8 cellular contexts compared by ENCODE assay signal in the genomic region with DNA sequence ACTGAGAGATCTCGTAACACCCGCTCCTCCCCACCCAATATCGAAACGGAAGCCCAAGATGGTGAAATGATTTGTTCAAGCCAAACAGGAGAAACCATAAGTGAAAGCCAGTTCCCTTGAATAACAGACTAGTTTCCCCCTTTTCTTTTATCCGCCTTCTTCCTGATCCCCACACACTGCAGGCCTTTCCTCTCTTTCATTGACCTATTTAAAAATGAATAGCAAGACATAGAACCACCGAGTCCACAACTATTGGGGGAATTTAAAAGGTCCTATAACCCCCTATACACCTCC. TPM values are rescaled to one million over a fixed set of nuclear protein-coding genes. Genes with fewer than 3 reads are reported as not detected.
DNase-seq lines count a peak whose midpoint lies in the region; ATAC-seq, FAIRE-seq and TF ChIP-seq lines count a peak whose summit lies in the region.

No MANE protein-coding gene starts in this region.

- H3K4me3 Mint-ChIP-seq in activated CD4-positive, alpha-beta T cell treated with anti-CD3 and anti-CD28 coated beads for 36 hours: peak overlapping the region; percentile 95
- peak overlapping the region; percentile 95 for H3K4me3 Mint-ChIP-seq in activated naive CD8-positive, alpha-beta T cell

- H3K27me3 Mint-ChIP-seq in activated CD4-positive, alpha-beta T cell treated with anti-CD3 and anti-CD28 coated beads for 36 hours: no peaks in the 10 kb centered on the region
- H3K27me3 Mint-ChIP-seq in activated naive CD8-positive, alpha-beta T cell: no peaks in the 10 kb centered on the region

- POLR2A ChIA-PET in activated CD4-positive, alpha-beta T cell treated with anti-CD3 and anti-CD28 coated beads for 36 hours (lab: Charles Lee): interaction anchor here (1.4 to 1.5 kb wide), 2 partner anchors 214 to 418 kb away, joined by 3 read pairs; partner anchors contain the start of gene TMEM39A

- H3K9ac ChIP-seq in keratinocyte (ENCODE audit: control insufficient read depth, extremely low read depth, insufficient read depth, low read length): peak overlapping the region; percentile 74

- peaks cover 28% of the 10 kb centered on the region for H3K36me3 Mint-ChIP-seq in activated CD4-positive, alpha-beta T cell treated with anti-CD3 and anti-CD28 coated beads for 36 hours (ENCODE audit: low read depth)
- H3K36me3 Mint-ChIP-seq in activated naive CD8-positive, alpha-beta T cell: peaks cover 5% of the 10 kb centered on the region

- TF ChIP-seq CTCF in keratinocyte (optimal IDR thresholded peaks at IDR 0.05 in 1 of 3, IDR thresholded peaks at IDR 0.05 in 1 of 3, conservative IDR thresholded peaks at IDR 0.05 in 1 of 3; ENCODE audit: extremely low read depth in 1 of 3, insufficient read depth in 2 of 3, low read length in 3 of 3): no peak

- peak overlapping the region; percentile 97 for H3K27ac Mint-ChIP-seq in activated CD4-positive, alpha-beta T cell treated with anti-CD3 and anti-CD28 coated beads for 36 hours
- H3K27ac Mint-ChIP-seq in activated naive CD8-positive, alpha-beta T cell: peak overlapping the region; percentile 90

- H3K9me3 Mint-ChIP-seq in activated CD4-positive, alpha-beta T cell treated with anti-CD3 and anti-CD28 coated beads for 36 hours (ENCODE audit: low read depth): no peaks in the 10 kb centered on the region
- H3K9me3 Mint-ChIP-seq in activated naive CD8-positive, alpha-beta T cell (ENCODE audit: low read depth): no peaks in the 10 kb centered on the region

- H3K27ac ChIP-seq in keratinocyte (ENCODE audit: control insufficient read depth, insufficient read depth, low read length) (peak overlapping the region; percentile 69), temporal lobe (ENCODE audit: low read depth, low read length) (peak overlapping the region; percentile 80)

- H3K4me2 ChIP-seq in keratinocyte (ENCODE audit: control insufficient read depth, extremely low read depth, insufficient read depth, low read depth, low read length): peak overlapping the region; percentile 83

- intact Hi-C loops in activated CD4-positive, alpha-beta T cell treated with anti-CD3 and anti-CD28 coated beads for 36 hours (cut with DNase I, micrococcal nuclease): loop anchor here (1.0 to 10.0 kb wide), 20 partner anchors 23 to 1067 kb away; partner anchors contain the start of genes ARHGAP31 (in 2 of the 2), GTF2E1 (in 2 of the 2), POGLUT1 (in 2 of the 2) and RABL3 (in 2 of the 2)

- H3K27me3 ChIP-seq in keratinocyte (ENCODE audit: control insufficient read depth, extremely low read depth, insufficient read depth, low read length): no peaks in the 10 kb centered on the region

- no peaks in the 10 kb centered on the region for H3K9me1 ChIP-seq in keratinocyte (ENCODE audit: control insufficient read depth, extremely low read depth, insufficient read depth, low read length)

- no peak for FAIRE-seq in keratinocyte (lab: Jason Lieb, UNC)

- H3K4me1 Mint-ChIP-seq in activated CD4-positive, alpha-beta T cell treated with anti-CD3 and anti-CD28 coated beads for 36 hours: peaks cover 32% of the 10 kb centered on the region
- peaks cover 33% of the 10 kb centered on the region for H3K4me1 Mint-ChIP-seq in activated naive CD8-positive, alpha-beta T cell (ENCODE audit: low read depth)

- no peak for ATAC-seq in activated CD4-positive, alpha-beta T cell treated with anti-CD3 and anti-CD28 coated beads for 36 hours

- H3K4me1 ChIP-seq in keratinocyte (ENCODE audit: control insufficient read depth, extremely low read depth, insufficient read depth, low read length): peaks cover 11% of the 10 kb centered on the region

- H3K9me3 ChIP-seq in keratinocyte (ENCODE audit: control insufficient read depth, low read depth, low read length): no peaks in the 10 kb centered on the region

- no peak for DNase-seq in activated CD4-positive, alpha-beta T cell treated with anti-CD3 and anti-CD28 coated beads for 36 hours
- DNase-seq in activated CD4-positive, alpha-beta T cell treated with anti-CD3 and anti-CD28 coated beads, Interleukin-2, amount 50 U/mL, for 4 hours: no peak
- DNase-seq in keratinocyte (ENCODE audit: low read depth, low spot score) (no peak), NOMO-1 treated with dmso at 0.1 percent for 144 hours (lab: John Stamatoyannopoulos, UW; ENCODE audit: unreplicated experiment) (no peak), GF-D8 (lab: John Stamatoyannopoulos, UW) (no peak), GM19240 (ENCODE audit: insufficient read length, low spot score) (no peak)

- peaks cover 6 to 8% of the 10 kb centered on the region in 2 experiments for H3K36me3 ChIP-seq in keratinocyte (ENCODE audit: control insufficient read depth in 2 of 2, extremely low read depth in 1 of 2, insufficient read depth in 2 of 2, low read length in 2 of 2)

- peak overlapping the region; percentile 91 for H2AFZ ChIP-seq in keratinocyte (ENCODE audit: control insufficient read depth, low read length)

- H3K4me3 ChIP-seq in keratinocyte (ENCODE audit: control insufficient read depth in 2 of 3, extremely low read depth in 1 of 3, insufficient read depth in 2 of 3, low read depth in 1 of 3, low read length in 3 of 3): peak overlapping the region; percentile 64 to 82 (median 72)

- peaks cover 13% of the 10 kb centered on the region for H3K79me2 ChIP-seq in keratinocyte (ENCODE audit: control insufficient read depth, insufficient read depth, low read length)

- dilution Hi-C loops in keratinocyte (cut with MboI; ENCODE audit: extremely low pct_ligation_motif_present, low sequenced_read_pairs): no loop called here

- H4K20me1 ChIP-seq in keratinocyte (ENCODE audit: control insufficient read depth, extremely low read depth, insufficient read depth, low read length): no peaks in the 10 kb centered on the region

- CTCF ChIA-PET in activated CD4-positive, alpha-beta T cell treated with anti-CD3 and anti-CD28 coated beads for 36 hours (lab: Charles Lee): interaction anchor here (1.1 to 1.2 kb wide), 2 partner anchors 384 to 436 kb away, joined by 3 to 4 read pairs; partner anchors contain the start of gene ARHGAP31

RNA-seq across cellular contexts. Expression of gene COX17, which starts 0.4 kb away (rescaled TPM):
- total RNA-seq in activated CD4-positive, alpha-beta T cell treated with anti-CD3 and anti-CD28 coated beads for 36 hours: 10 to 100 TPM; 69.5 to 82.8 TPM
- 35.1 to 40.6 TPM (median 40.0 TPM) in 3 replicates for polyA plus RNA-seq in keratinocyte
- 45.8 TPM for polyA plus RNA-seq in keratinocyte (2011; ENCODE audit: low read depth)
- polyA plus RNA-seq in keratinocyte (2011; cell fraction: cytosol; rRNA removed): 25.7 and 40.5 TPM in 2 replicates
- 11.4 and 14.0 TPM in 2 replicates for polyA plus RNA-seq in keratinocyte (2011; cell fraction: nucleus; rRNA removed)
- 66.9 and 76.1 TPM in 2 replicates for polyA plus RNA-seq in keratinocyte (2012; ENCODE audit: low replicate concordance)
- polyA minus RNA-seq in keratinocyte: 10.2 to 14.3 TPM (median 10.7 TPM) in 3 replicates
- 16.3 TPM for polyA minus RNA-seq in keratinocyte (2011; cell fraction: cytosol; rRNA and poly(A)+ RNA removed)
- 4.0 and 5.2 TPM in 2 replicates for polyA minus RNA-seq in keratinocyte (2011; cell fraction: nucleus; rRNA and poly(A)+ RNA removed)
- 12.3 TPM for total RNA-seq in temporal lobe

RNA-seq across cellular contexts. Expression of gene POPDC2, which starts 17.2 kb away (rescaled TPM):
- 1 to 10 TPM; 1.4 to 1.7 TPM for total RNA-seq in activated CD4-positive, alpha-beta T cell treated with anti-CD3 and anti-CD28 coated beads for 36 hours
- 0.48 to 1.3 TPM (median 0.87 TPM) in 3 replicates for polyA plus RNA-seq in keratinocyte
- polyA plus RNA-seq in keratinocyte (2011; ENCODE audit: low read depth): 0.99 TPM
- 0.44 and 0.62 TPM in 2 replicates for polyA plus RNA-seq in keratinocyte (2011; cell fraction: cytosol; rRNA removed)
- 2.8 and 3.2 TPM in 2 replicates for polyA plus RNA-seq in keratinocyte (2011; cell fraction: nucleus; rRNA removed)
- 0.36 and 0.56 TPM in 2 replicates for polyA plus RNA-seq in keratinocyte (2012; ENCODE audit: low replicate concordance)
- polyA minus RNA-seq in keratinocyte: 0.23 to 1.0 TPM (median 0.26 TPM) in 3 replicates
- polyA minus RNA-seq in keratinocyte (2011; cell fraction: cytosol; rRNA and poly(A)+ RNA removed): not detected
- polyA minus RNA-seq in keratinocyte (2011; cell fraction: nucleus; rRNA and poly(A)+ RNA removed): 0.32 and 1.4 TPM in 2 replicates
- total RNA-seq in temporal lobe: 1.5 TPM

RNA-seq across cellular contexts. Expression of gene CFAP91, which starts 25.2 kb away (rescaled TPM):
- under 1 TPM; 0.25 to 0.67 TPM for total RNA-seq in activated CD4-positive, alpha-beta T cell treated with anti-CD3 and anti-CD28 coated beads for 36 hours
- polyA plus RNA-seq in keratinocyte: not detected in 3 replicates
- polyA plus RNA-seq in keratinocyte (2011; ENCODE audit: low read depth): not detected
- not detected in 2 replicates for polyA plus RNA-seq in keratinocyte (2011; cell fraction: cytosol; rRNA removed)
- polyA plus RNA-seq in keratinocyte (2011; cell fraction: nucleus; rRNA removed): not detected in 2 replicates
- polyA plus RNA-seq in keratinocyte (2012; ENCODE audit: low replicate concordance): not detected in 2 replicates
- not detected in 3 replicates for polyA minus RNA-seq in keratinocyte
- not detected for polyA minus RNA-seq in keratinocyte (2011; cell fraction: cytosol; rRNA and poly(A)+ RNA removed)
- not detected in 2 replicates for polyA minus RNA-seq in keratinocyte (2011; cell fraction: nucleus; rRNA and poly(A)+ RNA removed)
- 4.9 TPM for total RNA-seq in temporal lobe
